ENCODE assay signal across 8 cellular contexts in genomic region chrX:150362599-150363481, GRCh38. TPM values are rescaled to one million over a fixed set of nuclear protein-coding genes. Genes with fewer than 3 reads are reported as not detected.
DNase-seq lines count a peak whose midpoint lies in the region; ATAC-seq and TF ChIP-seq lines count a peak whose summit lies in the region.

MAMLD1 (plus strand) TSS chrX:150363317; CDS start chrX:150445517, 82,200 bp downstream.

- H3K4me1 ChIP-seq in Peyer's patch (peaks cover 0 to 5% (median 0%) of the 10 kb centered on the region in 4 donors), neural progenitor cell (no peaks in the 10 kb centered on the region), transverse colon (peaks cover 0 to 28% (median 9%) of the 10 kb centered on the region in 4 donors), OCI-LY7 (ENCODE audit: insufficient read depth, low read length, poor library complexity, severe bottlenecking) (no peaks in the 10 kb centered on the region)

- CTCF ChIA-PET in OCI-LY7 (lab: Charles Lee; ENCODE audit: unreplicated experiment) = no interaction called here

- peak within 1 kb of the TSS; percentile 9 to 84 (median 75) for H3K27ac ChIP-seq in Peyer's patch
- H3K27ac ChIP-seq in neural progenitor cell = no peak within 1 kb of the TSS
- peak within 1 kb of the TSS; percentile 79 to 88 (median 85) for H3K27ac ChIP-seq in transverse colon
- no peak within 1 kb of the TSS for H3K27ac ChIP-seq in OCI-LY7 (ENCODE audit: low read depth, low read length, poor library complexity, severe bottlenecking)

- H3K4me1 Mint-ChIP-seq in neural progenitor cell = peaks cover 17% of the 10 kb centered on the region

- no TSS peak for BruUV-seq in OCI-LY7 (replicated peaks; lab: Mats Ljungman, UMichigan)

- POLR2A ChIA-PET in OCI-LY7 (lab: Charles Lee) = no interaction called here

- H3K4me3 ChIP-seq in Peyer's patch = peak within 1 kb of the TSS; percentile 39 to 63 (median 54)
- peak within 1 kb of the TSS; percentile 55 for H3K4me3 ChIP-seq in neural progenitor cell
- peak within 1 kb of the TSS; percentile 20 to 68 (median 43) for H3K4me3 ChIP-seq in transverse colon
- H3K4me3 ChIP-seq in OCI-LY7 (ENCODE audit: low read depth, low read length, poor library complexity, severe bottlenecking) = no peak within 1 kb of the TSS

- peaks cover 30% of the 10 kb centered on the region for H3K27me3 Mint-ChIP-seq in neural progenitor cell (ENCODE audit: insufficient read depth, low read depth)

- no peaks in the 10 kb centered on the region for H3K36me3 Mint-ChIP-seq in activated naive CD4-positive, alpha-beta T cell treated with anti-CD3 and anti-CD28 coated beads, Interleukin-2, amount 50 U/mL, for 72 hours
- no peaks in the 10 kb centered on the region for H3K36me3 Mint-ChIP-seq in neural progenitor cell

- TF ChIP-seq EP300 in transverse colon (IDR thresholded peaks at IDR 0.05; ENCODE audit: low read depth) = no peak

- H3K9me3 Mint-ChIP-seq in activated naive CD4-positive, alpha-beta T cell treated with anti-CD3 and anti-CD28 coated beads, Interleukin-2, amount 50 U/mL, for 72 hours = no peaks in the 10 kb centered on the region
- H3K9me3 Mint-ChIP-seq in neural progenitor cell = peaks cover 23% of the 10 kb centered on the region

- H3F3A ChIP-seq in neural progenitor cell (ENCODE audit: low read depth) = peaks cover 8% of the 10 kb centered on the region

- H3K4me3 Mint-ChIP-seq in neural progenitor cell = peak within 1 kb of the TSS; percentile 87

- H3K9me3 ChIP-seq in Peyer's patch (peaks cover 0 to 3% (median 0%) of the 10 kb centered on the region in 4 donors), neural progenitor cell (ENCODE audit: low read depth) (no peaks in the 10 kb centered on the region), transverse colon (no peaks in the 10 kb centered on the region), OCI-LY7 (ENCODE audit: low read length) (no peaks in the 10 kb centered on the region)

- H3K4me2 ChIP-seq in neural progenitor cell (peak within 1 kb of the TSS; percentile 71), OCI-LY7 (ENCODE audit: low read length) (no peak within 1 kb of the TSS)

- H3K27me3 ChIP-seq in Peyer's patch (no peaks in the 10 kb centered on the region), neural progenitor cell (peaks cover 80% of the 10 kb centered on the region), transverse colon (peaks cover 34% of the 10 kb centered on the region)

- no peaks in the 10 kb centered on the region for H3K9me2 ChIP-seq in OCI-LY7 (ENCODE audit: insufficient read depth, low read length)

- ATAC-seq in activated naive CD4-positive, alpha-beta T cell treated with anti-CD3 and anti-CD28 coated beads, Interleukin-2, amount 50 U/mL, for 72 hours = peak; percentile 69 to 74

- peak in 1 of 2 donors; percentile 23 for TF ChIP-seq POLR2A in Peyer's patch (IDR thresholded peaks at IDR 0.05)
- peak; percentile 24 for TF ChIP-seq POLR2A in transverse colon (IDR thresholded peaks at IDR 0.05)

- intact Hi-C loops in transverse colon (cut with DNase I; ENCODE audit: low total_unique reads) = no loop called here
- intact Hi-C loops in OCI-LY7 (cut with micrococcal nuclease; ENCODE audit: unreplicated experiment) = no loop called here

- H2AFZ ChIP-seq in neural progenitor cell (replicated peaks) (peak within 1 kb of the TSS; percentile 59), OCI-LY7 (ENCODE audit: low read length) (no peak within 1 kb of the TSS)

- in situ Hi-C loops in transverse colon (cut with MboI; ENCODE audit: low pct_ligation_motif_present in 1 of 4, low pct_unique_long_range_greater_than_20kb in 1 of 4, low sequenced_read_pairs in 3 of 4) = loop anchor here in 2 of 4 donors (25.0 kb wide), 1 partner anchor 401 kb away; no protein-coding TSS in a partner anchor

- peak; percentile 40 for DNase-seq in DMS79 treated with DMSO at 0.1 percent for 48 hours (lab: John Stamatoyannopoulos, UW)
- no peak for DNase-seq in DMS79 (lab: John Stamatoyannopoulos, UW)
- DNase-seq in Peyer's patch = peak; percentile 58 to 85 (median 61)
- peak in 1 of 2 donors; percentile 50 for DNase-seq in activated naive CD4-positive, alpha-beta T cell treated with anti-CD3 and anti-CD28 coated beads, Interleukin-2, amount 50 U/mL, for 72 hours (ENCODE audit: low spot score in 2 of 2)
- peak; percentile 4 for DNase-seq in germinal center (ENCODE audit: low spot score)
- peak; percentile 29 for DNase-seq in neural progenitor cell (ENCODE audit: low spot score)
- DNase-seq in transverse colon = peak; percentile 67
- no peak for DNase-seq in OCI-LY7 (ENCODE audit: low spot score)

- H3K9ac ChIP-seq in neural progenitor cell = no peak within 1 kb of the TSS

- no peak within 1 kb of the TSS for H3K27ac Mint-ChIP-seq in activated naive CD4-positive, alpha-beta T cell treated with anti-CD3 and anti-CD28 coated beads, Interleukin-2, amount 50 U/mL, for 72 hours
- H3K27ac Mint-ChIP-seq in neural progenitor cell = no peak within 1 kb of the TSS

- WGBS in transverse colon (ENCODE audit: low coverage in 1 of 2), 2 donors = 55% methylated on average over 80 of the region's 88 CpGs; no CpG with 5 or more reads in 1 of the 2 donors

- no peaks in the 10 kb centered on the region for H3K36me3 ChIP-seq in Peyer's patch
- no peaks in the 10 kb centered on the region for H3K36me3 ChIP-seq in neural progenitor cell
- no peaks in the 10 kb centered on the region for H3K36me3 ChIP-seq in transverse colon
- H3K36me3 ChIP-seq in OCI-LY7 (ENCODE audit: insufficient read depth, low read length) = no peaks in the 10 kb centered on the region

- H3K79me2 ChIP-seq in neural progenitor cell (ENCODE audit: low read depth) (no peaks in the 10 kb centered on the region), OCI-LY7 (ENCODE audit: insufficient read depth, low read depth, low read length) (no peaks in the 10 kb centered on the region)

- TF ChIP-seq CTCF in Peyer's patch (IDR thresholded peaks at IDR 0.05) (peak in 1 of 6 experiments; percentile 3), neural progenitor cell (IDR thresholded peaks at IDR 0.05) (no peak), transverse colon (IDR thresholded peaks at IDR 0.05) (no peak), OCI-LY7 (conservative IDR thresholded peaks at IDR 0.05; ENCODE audit: low read length) (no peak)

- no peaks in the 10 kb centered on the region for H4K20me1 ChIP-seq in neural progenitor cell (ENCODE audit: low read depth)
- H4K20me1 ChIP-seq in OCI-LY7 (ENCODE audit: insufficient read depth, low read length) = no peaks in the 10 kb centered on the region

RNA-seq across cellular contexts. Expression of gene MAMLD1, which starts in this region (rescaled TPM):
- total RNA-seq in Peyer's patch (1 to 10 TPM in 1 of 4 donors, under 1 TPM in 3; 0.38 to 2.5 (median 0.75) TPM), neural progenitor cell (ENCODE audit: low replicate concordance) (0.25 TPM in 1 of 2 replicates, not detected in the other), transverse colon (1 to 10 TPM in 1 of 4 donors, under 1 TPM in 2, not detected in 1; 0.20 to 1.2 (median 0.95) TPM), OCI-LY7 (2022) (not detected in 2 replicates)
- total RNA-seq in activated naive CD4-positive, alpha-beta T cell treated with anti-CD3 and anti-CD28 coated beads, Interleukin-2, amount 50 U/mL, for 72 hours = 1 to 10 TPM in 1 of 2 donors, under 1 TPM in 1; 0.96 to 2.7 TPM
- not detected in 2 replicates for total RNA-seq in OCI-LY7 (2014; rRNA removed; shearing (Covaris generic))

Comparison
In these comparisons a context has a peak if more than half of its experiments do, and no peak if none do; other contexts are left out.
1. DNase-seq: peak in DMS79 treated with DMSO at 0.1 percent for 48 hours (single experiment), Peyer's patch (3 of 3), germinal center (single experiment) and transverse colon (single experiment); none in DMS79 (single experiment) and OCI-LY7 (single experiment).
2. Peak in DNase-seq, H3K4me3 ChIP-seq and H3K4me2 ChIP-seq in neural progenitor cell; RNA of the gene not detected or under 1 TPM.
3. H3K27ac ChIP-seq: peak in Peyer's patch (4 of 4) and transverse colon (4 of 4); none in neural progenitor cell (single experiment) and OCI-LY7 (single experiment).